ENCODE assay signal across 13 cellular contexts in genomic region chr19:48206402-48207093, GRCh38. TPM values are rescaled to one million over a fixed set of nuclear protein-coding genes. Genes with fewer than 3 reads are reported as not detected.
DNase-seq lines count a peak whose midpoint lies in the region; ATAC-seq and TF ChIP-seq lines count a peak whose summit lies in the region.
"Had no signal": no experiment of that assay in that cellular context is flagged by ENCODE, and none has a peak within 500 bp of the region (broad histone marks: within the 10 kb centered on the region; RNA-seq: fewer than 3 reads in every experiment).

No MANE protein-coding gene starts in this region.

- POLR2A ChIA-PET in activated naive CD8-positive, alpha-beta T cell treated with anti-CD3 and anti-CD28 coated beads, Interleukin-2, amount 10 ng/mL, durations not matched to agents 7 days and 5 days (lab: Charles Lee) = interaction anchor here (0.5 to 0.7 kb wide), 2 partner anchors 67 to 771 kb away, joined by 3 to 4 read pairs; no protein-coding TSS in a partner anchor

- intact Hi-C loops in natural killer cell (cut with micrococcal nuclease) = no loop called here
- intact Hi-C loops in upper lobe of right lung (cut with DNase I) = no loop called here

- ATAC-seq in natural killer cell treated with Interleukin-12 subunit alpha and Interleukin-12 subunit beta and Interleukin-15 and Interleukin-18, amount 100 ng/mL, for 72 hours = no peak
- ATAC-seq in natural killer cell = no peak
- ATAC-seq in activated naive CD8-positive, alpha-beta T cell treated with anti-CD3 and anti-CD28 coated beads, Interleukin-2, amount 10 ng/mL, durations not matched to agents 7 days and 5 days (ENCODE audit: low read depth) = no peak
- peak; percentile 37 for ATAC-seq in upper lobe of right lung
- ATAC-seq: gastrocnemius medialis, right cardiac atrium had no signal

- H2BK12ac ChIP-seq in mesenchymal stem cell (ENCODE audit: low read length in 2 of 2) = peak overlapping the region in 1 of 2 experiments; percentile 21

- TF ChIP-seq CTCF in natural killer cell (IDR thresholded peaks at IDR 0.05) = no peak
- TF ChIP-seq CTCF in upper lobe of right lung (IDR thresholded peaks at IDR 0.05) = no peak

- H3K4me3 Mint-ChIP-seq in natural killer cell treated with Interleukin-12 subunit alpha and Interleukin-12 subunit beta and Interleukin-15 and Interleukin-18, amount 100 ng/mL, for 72 hours = peak overlapping the region; percentile 39
- H3K4me3 Mint-ChIP-seq in natural killer cell = no peak overlapping the region
- no peak overlapping the region for H3K4me3 Mint-ChIP-seq in activated naive CD8-positive, alpha-beta T cell treated with anti-CD3 and anti-CD28 coated beads, Interleukin-2, amount 10 ng/mL, durations not matched to agents 7 days and 5 days

- H3K23ac ChIP-seq in mesenchymal stem cell (ENCODE audit: low read length in 2 of 2) = no peak overlapping the region

- peaks cover 12% of the 10 kb centered on the region for H3K4me1 ChIP-seq in upper lobe of right lung
- peaks cover 2% of the 10 kb centered on the region for H3K4me1 ChIP-seq in mesenchymal stem cell (ENCODE audit: control insufficient read depth, insufficient read depth, low read depth, low read length)

- H3K9ac ChIP-seq in mesenchymal stem cell (ENCODE audit: low read length) = no peak overlapping the region

- H3K27me3 ChIP-seq in upper lobe of right lung (no peaks in the 10 kb centered on the region), mesenchymal stem cell (ENCODE audit: control insufficient read depth in 1 of 2, insufficient read depth in 1 of 2, low read length in 2 of 2) (no peaks in the 10 kb centered on the region)
- H3K27me3 ChIP-seq: gastrocnemius medialis had no signal

- H2AFZ ChIP-seq in mesenchymal stem cell (ENCODE audit: low read depth, low read length) = no peak overlapping the region

- no peaks in the 10 kb centered on the region for H3K9me3 ChIP-seq in upper lobe of right lung
- H3K9me3 ChIP-seq in mesenchymal stem cell (ENCODE audit: control insufficient read depth, low read length) = no peaks in the 10 kb centered on the region
- H3K9me3 ChIP-seq: gastrocnemius medialis had no signal

- no peak overlapping the region for H3K14ac ChIP-seq in mesenchymal stem cell (ENCODE audit: low read length in 2 of 2)

- H2BK5ac ChIP-seq in mesenchymal stem cell (ENCODE audit: low read depth, low read length, poor library complexity, severe bottlenecking) = no peak overlapping the region

- no peak overlapping the region for H4K8ac ChIP-seq in mesenchymal stem cell (ENCODE audit: low read length)

- 84% methylated on average over 8 of the region's 9 CpGs for WGBS in mesenchymal stem cell

- H3K4me3 ChIP-seq in upper lobe of right lung (no peak overlapping the region), mesenchymal stem cell (ENCODE audit: insufficient read depth in 1 of 2, low read depth in 1 of 2, low read length in 2 of 2) (no peak overlapping the region)
- H3K4me3 ChIP-seq: gastrocnemius medialis, SK-N-MC had no signal

- no peak overlapping the region for H4K91ac ChIP-seq in mesenchymal stem cell (ENCODE audit: low read length)

- no peaks in the 10 kb centered on the region for H3K9me3 Mint-ChIP-seq in natural killer cell treated with Interleukin-12 subunit alpha and Interleukin-12 subunit beta and Interleukin-15 and Interleukin-18, amount 100 ng/mL, for 72 hours
- no peaks in the 10 kb centered on the region for H3K9me3 Mint-ChIP-seq in natural killer cell
- no peaks in the 10 kb centered on the region for H3K9me3 Mint-ChIP-seq in activated naive CD8-positive, alpha-beta T cell treated with anti-CD3 and anti-CD28 coated beads, Interleukin-2, amount 10 ng/mL, durations not matched to agents 7 days and 5 days

- H3K27ac ChIP-seq in upper lobe of right lung (peak overlapping the region; percentile 28), mesenchymal stem cell (ENCODE audit: low read length, poor library complexity, severe bottlenecking) (no peak overlapping the region)
- H3K27ac ChIP-seq: gastrocnemius medialis, SK-N-MC had no signal

- no peak overlapping the region for H3K4me2 ChIP-seq in mesenchymal stem cell (ENCODE audit: low read length, poor library complexity, severe bottlenecking)

- DNase-seq in natural killer cell treated with Interleukin-12 subunit alpha and Interleukin-12 subunit beta and Interleukin-15 and Interleukin-18, amount 100 ng/mL, for 72 hours (ENCODE audit: low spot score) = no peak
- DNase-seq in natural killer cell (no peak), NOMO-1 (lab: John Stamatoyannopoulos, UW; ENCODE audit: unreplicated experiment in 2 of 2) (peak; percentile 55 to 81), upper lobe of right lung (peak; percentile 80), NCI-H446 treated with DMSO at 0.1 percent for 48 hours (lab: John Stamatoyannopoulos, UW) (no peak), OCI-M2 (lab: John Stamatoyannopoulos, UW; ENCODE audit: unreplicated experiment) (no peak), mesenchymal stem cell (no peak)
- no peak for DNase-seq in activated naive CD8-positive, alpha-beta T cell treated with anti-CD3 and anti-CD28 coated beads, Interleukin-2, amount 10 ng/mL, durations not matched to agents 7 days and 5 days
- DNase-seq: activated CD4-positive, alpha-beta T cell treated with anti-CD3 and anti-CD28 coated beads, Interleukin-2, amount 50 U/mL, for 48 hours; gastrocnemius medialis; NCI-H524 treated with DMSO at 0.1 percent for 48 hours; right cardiac atrium had no signal

- peaks cover 11 to 15% of the 10 kb centered on the region in 2 donors for H3K4me1 Mint-ChIP-seq in natural killer cell treated with Interleukin-12 subunit alpha and Interleukin-12 subunit beta and Interleukin-15 and Interleukin-18, amount 100 ng/mL, for 72 hours (ENCODE audit: low read depth in 2 of 2)
- H3K4me1 Mint-ChIP-seq in natural killer cell = peaks cover 8 to 9% of the 10 kb centered on the region in 2 donors
- peaks cover 20% of the 10 kb centered on the region for H3K4me1 Mint-ChIP-seq in activated naive CD8-positive, alpha-beta T cell treated with anti-CD3 and anti-CD28 coated beads, Interleukin-2, amount 10 ng/mL, durations not matched to agents 7 days and 5 days

- no peak overlapping the region for H2BK15ac ChIP-seq in mesenchymal stem cell (ENCODE audit: low read depth, poor library complexity, severe bottlenecking)

- peak overlapping the region in 1 of 2 donors; percentile 58 for H3K27ac Mint-ChIP-seq in natural killer cell treated with Interleukin-12 subunit alpha and Interleukin-12 subunit beta and Interleukin-15 and Interleukin-18, amount 100 ng/mL, for 72 hours
- peak overlapping the region in 1 of 2 donors; percentile 61 for H3K27ac Mint-ChIP-seq in natural killer cell
- peak overlapping the region; percentile 22 for H3K27ac Mint-ChIP-seq in activated naive CD8-positive, alpha-beta T cell treated with anti-CD3 and anti-CD28 coated beads, Interleukin-2, amount 10 ng/mL, durations not matched to agents 7 days and 5 days

- peaks cover 20% of the 10 kb centered on the region for H3K36me3 ChIP-seq in upper lobe of right lung
- peaks cover under 1 to 9% of the 10 kb centered on the region in 2 experiments for H3K36me3 ChIP-seq in mesenchymal stem cell (ENCODE audit: control insufficient read depth in 1 of 2, insufficient read depth in 2 of 2, low read depth in 1 of 2, low read length in 2 of 2)

- no peaks in the 10 kb centered on the region for H3K27me3 Mint-ChIP-seq in natural killer cell treated with Interleukin-12 subunit alpha and Interleukin-12 subunit beta and Interleukin-15 and Interleukin-18, amount 100 ng/mL, for 72 hours
- H3K27me3 Mint-ChIP-seq in natural killer cell (ENCODE audit: low read depth in 2 of 2) = no peaks in the 10 kb centered on the region
- no peaks in the 10 kb centered on the region for H3K27me3 Mint-ChIP-seq in activated naive CD8-positive, alpha-beta T cell treated with anti-CD3 and anti-CD28 coated beads, Interleukin-2, amount 10 ng/mL, durations not matched to agents 7 days and 5 days

- H2AK5ac ChIP-seq in mesenchymal stem cell (ENCODE audit: low read length, severe bottlenecking) = no peak overlapping the region

- H2BK120ac ChIP-seq in mesenchymal stem cell (ENCODE audit: low read depth, low read length) = no peak overlapping the region

- H3K79me1 ChIP-seq in mesenchymal stem cell (replicated peaks; ENCODE audit: low read length, poor library complexity, severe bottlenecking) = peaks cover 9% of the 10 kb centered on the region

- no peak overlapping the region for H3K4ac ChIP-seq in mesenchymal stem cell (ENCODE audit: low read depth in 1 of 2, low read length in 2 of 2)

- peaks cover 6% of the 10 kb centered on the region for H3K36me3 Mint-ChIP-seq in natural killer cell treated with Interleukin-12 subunit alpha and Interleukin-12 subunit beta and Interleukin-15 and Interleukin-18, amount 100 ng/mL, for 72 hours
- peaks cover 7% of the 10 kb centered on the region for H3K36me3 Mint-ChIP-seq in natural killer cell
- H3K36me3 Mint-ChIP-seq in activated naive CD8-positive, alpha-beta T cell treated with anti-CD3 and anti-CD28 coated beads, Interleukin-2, amount 10 ng/mL, durations not matched to agents 7 days and 5 days = peaks cover 24% of the 10 kb centered on the region

- no peak overlapping the region for H3K18ac ChIP-seq in mesenchymal stem cell (ENCODE audit: low read depth in 1 of 2, low read length in 2 of 2)

RNA-seq across cellular contexts. Expression of gene ZSWIM9, which starts 36.1 kb away (rescaled TPM):
- 10 to 100 TPM in 1 of 2 donors, 1 to 10 TPM in 1; 6.2 to 16.8 TPM for total RNA-seq in natural killer cell treated with Interleukin-12 subunit alpha and Interleukin-12 subunit beta and Interleukin-15 and Interleukin-18, amount 100 ng/mL, for 72 hours
- 1 to 10 TPM; 4.0 to 7.0 (median 5.4) TPM for total RNA-seq in natural killer cell
- total RNA-seq in activated naive CD8-positive, alpha-beta T cell treated with anti-CD3 and anti-CD28 coated beads, Interleukin-2, amount 10 ng/mL, durations not matched to agents 7 days and 5 days = 10 to 100 TPM; 10.2 to 13.3 TPM
- total RNA-seq in upper lobe of right lung = 7.5 TPM
- 2.1 TPM for polyA plus RNA-seq in mesenchymal stem cell (2013, experiment 1 of 2)
- 2.1 TPM for polyA plus RNA-seq in mesenchymal stem cell (2013, experiment 2 of 2)

RNA-seq across cellular contexts. Expression of gene LIG1, which starts 36.4 kb away (rescaled TPM):
- 100 to 1,000 TPM in 1 of 2 donors, 10 to 100 TPM in 1; 65.8 to 172 TPM for total RNA-seq in natural killer cell treated with Interleukin-12 subunit alpha and Interleukin-12 subunit beta and Interleukin-15 and Interleukin-18, amount 100 ng/mL, for 72 hours
- total RNA-seq in natural killer cell = 10 to 100 TPM; 45.4 to 65.2 (median 57.2) TPM
- total RNA-seq in activated naive CD8-positive, alpha-beta T cell treated with anti-CD3 and anti-CD28 coated beads, Interleukin-2, amount 10 ng/mL, durations not matched to agents 7 days and 5 days = 100 to 1,000 TPM; 158 to 168 TPM
- 17.7 TPM for total RNA-seq in upper lobe of right lung
- 8.7 TPM for polyA plus RNA-seq in mesenchymal stem cell (2013, experiment 1 of 2)
- polyA plus RNA-seq in mesenchymal stem cell (2013, experiment 2 of 2) = 8.4 TPM

RNA-seq across cellular contexts. Expression of gene CARD8, which starts 49.2 kb away (rescaled TPM):
- total RNA-seq in natural killer cell treated with Interleukin-12 subunit alpha and Interleukin-12 subunit beta and Interleukin-15 and Interleukin-18, amount 100 ng/mL, for 72 hours = 100 to 1,000 TPM; 172 to 176 TPM
- total RNA-seq in natural killer cell (100 to 1,000 TPM; 147 to 216 (median 154) TPM), upper lobe of right lung (88.2 TPM)
- 100 to 1,000 TPM; 249 to 255 TPM for total RNA-seq in activated naive CD8-positive, alpha-beta T cell treated with anti-CD3 and anti-CD28 coated beads, Interleukin-2, amount 10 ng/mL, durations not matched to agents 7 days and 5 days
- 29.2 TPM for polyA plus RNA-seq in mesenchymal stem cell (2013, experiment 1 of 2)
- polyA plus RNA-seq in mesenchymal stem cell (2013, experiment 2 of 2) = 28.7 TPM

Comparison
In these comparisons a context has a peak if more than half of its experiments do, and no peak if none do; other contexts are left out.
1. DNase-seq: peak in NOMO-1 (2 of 2) and upper lobe of right lung (single experiment); none in natural killer cell treated with Interleukin-12 subunit alpha and Interleukin-12 subunit beta and Interleukin-15 and Interleukin-18, amount 100 ng/mL, for 72 hours (single experiment), natural killer cell (single experiment), activated naive CD8-positive, alpha-beta T cell treated with anti-CD3 and anti-CD28 coated beads, Interleukin-2, amount 10 ng/mL, durations not matched to agents 7 days and 5 days (single experiment), NCI-H446 treated with DMSO at 0.1 percent for 48 hours (single experiment), OCI-M2 (single experiment) and mesenchymal stem cell (single experiment).